18 cellular contexts compared by ENCODE assay signal in the genomic region with DNA sequence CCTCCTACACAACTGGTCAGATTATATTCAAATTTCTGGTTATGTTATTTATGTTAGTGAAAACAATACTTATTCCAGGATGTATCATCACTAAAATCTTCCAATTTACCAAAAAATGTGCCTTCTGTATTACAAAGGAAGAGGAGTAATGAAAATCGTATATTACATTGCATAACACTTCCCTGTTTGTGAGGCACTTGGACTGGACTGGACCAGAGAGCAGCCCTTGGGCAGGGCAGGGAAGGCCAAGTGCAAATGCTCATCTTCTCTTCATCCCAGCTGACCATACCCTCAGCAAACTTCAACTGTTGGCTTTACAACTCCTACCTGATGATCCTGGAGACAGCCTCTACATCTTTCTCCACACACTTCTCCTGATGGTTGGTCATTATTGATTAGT.
A peak's percentile ranks its signal among the peaks of the same experiment; 100 is the strongest.
DNase-seq lines count a peak whose midpoint lies in the region; ATAC-seq and TF ChIP-seq lines count a peak whose summit lies in the region.
"Had no signal": no experiment of that assay in that cellular context is flagged by ENCODE, and none has a peak within 500 bp of the region (broad histone marks: within the 10 kb centered on the region; RNA-seq: fewer than 3 reads in every experiment).

No MANE protein-coding gene starts in this region.

- DNase-seq in GM23248 (peak; percentile 44), caudate nucleus (lab: John Stamatoyannopoulos, UW) (no peak), lower lobe of right lung (no peak), T-cell (no peak)
- DNase-seq: activated CD4-positive, alpha-beta T cell treated with anti-CD3 and anti-CD28 coated beads, Interleukin-2, amount 50 U/mL, for 4 hours; activated gamma-delta T cell treated with Interleukin-2 at 50 U/mL for 16 hours; foreskin melanocyte; hypothalamus; islet precursor cell; naive thymus-derived CD8-positive, alpha-beta T cell; NCI-H1417 had no signal

- H3K27me3 ChIP-seq in BLaER1 treated with 17β-estradiol and CSF1 and Interleukin-3, amounts not matched to agents 10 nM and 100 nM, result no peaks in the 10 kb centered on the region
- H3K27me3 ChIP-seq in GM23248 (replicated peaks; ENCODE audit: insufficient read depth) (no peaks in the 10 kb centered on the region), lower lobe of right lung (ENCODE audit: low read depth) (no peaks in the 10 kb centered on the region)
- H3K27me3 ChIP-seq: breast epithelium had no signal

- no peaks in the 10 kb centered on the region for H3K9me3 ChIP-seq in BLaER1 treated with 17β-estradiol and CSF1 and Interleukin-3, amounts not matched to agents 10 nM and 100 nM (replicated peaks in 1 of 11)
- H3K9me3 ChIP-seq in GM23248 (ENCODE audit: low read depth) (no peaks in the 10 kb centered on the region), lower lobe of right lung (no peaks in the 10 kb centered on the region)
- H3K9me3 ChIP-seq: breast epithelium, thoracic aorta had no signal

- ATAC-seq in lower lobe of right lung (peak; percentile 55 to 77), HG03159 (IDR thresholded peaks at IDR 0.05; ENCODE audit: unreplicated experiment) (no peak), T-cell (replicated peaks in 1 of 4) (no peak), GM21737 (IDR thresholded peaks at IDR 0.05; ENCODE audit: unreplicated experiment) (no peak)
- ATAC-seq: naive thymus-derived CD8-positive, alpha-beta T cell; stimulated activated memory B cell treated with anti-CD40 and anti-IgM and Interleukin-4, amounts not matched to agents 10 μg/mL and 1 μg/mL and 100 μg/mL, for 72 hours had no signal

- peak overlapping the region in 6 of 11 experiments; percentile 2 to 91 (median 57); a peak in 9 of 22 replicates for H3K4me2 ChIP-seq in BLaER1 treated with 17β-estradiol and CSF1 and Interleukin-3, amounts not matched to agents 10 nM and 100 nM
- peak overlapping the region; percentile 43 for H3K4me2 ChIP-seq in GM23248 (ENCODE audit: unreplicated experiment)

- peaks cover 26% of the 10 kb centered on the region for H3F3A ChIP-seq in GM23248 (ENCODE audit: insufficient read depth)

- CTCF ChIA-PET in T-cell (lab: Charles Lee), result interaction anchor here in 1 of 2 donors (0.6 kb wide), 1 partner anchor 9 kb away, joined by 5 read pairs; no protein-coding TSS in a partner anchor

- H3K36me3 Mint-ChIP-seq in T-cell, result no peaks in the 10 kb centered on the region
- H3K36me3 Mint-ChIP-seq: naive thymus-derived CD8-positive, alpha-beta T cell; stimulated activated memory B cell treated with anti-CD40 and anti-IgM and Interleukin-4, amounts not matched to agents 10 μg/mL and 1 μg/mL and 100 μg/mL, for 72 hours had no signal

- no peaks in the 10 kb centered on the region for H3K79me2 ChIP-seq in GM23248 (ENCODE audit: insufficient read depth)

- peaks cover 0 to 30% (median 9%) of the 10 kb centered on the region in 10 experiments; a peak in 14 of 20 replicates for H3K4me1 ChIP-seq in BLaER1 treated with 17β-estradiol and CSF1 and Interleukin-3, amounts not matched to agents 10 nM and 100 nM
- peaks cover 24% of the 10 kb centered on the region for H3K4me1 ChIP-seq in GM23248 (ENCODE audit: insufficient read depth)
- peaks cover 4% of the 10 kb centered on the region for H3K4me1 ChIP-seq in lower lobe of right lung
- H3K4me1 ChIP-seq: breast epithelium had no signal

- H3K9ac ChIP-seq in BLaER1 treated with 17β-estradiol and CSF1 and Interleukin-3, amounts not matched to agents 10 nM and 100 nM, result no peak overlapping the region
- H3K9ac ChIP-seq in GM23248, result no peak overlapping the region

- H3K27me3 Mint-ChIP-seq in T-cell, result no peaks in the 10 kb centered on the region
- H3K27me3 Mint-ChIP-seq: naive thymus-derived CD8-positive, alpha-beta T cell; stimulated activated memory B cell treated with anti-CD40 and anti-IgM and Interleukin-4, amounts not matched to agents 10 μg/mL and 1 μg/mL and 100 μg/mL, for 72 hours had no signal

- H3K9me3 Mint-ChIP-seq in T-cell, result no peaks in the 10 kb centered on the region
- H3K9me3 Mint-ChIP-seq: stimulated activated memory B cell treated with anti-CD40 and anti-IgM and Interleukin-4, amounts not matched to agents 10 μg/mL and 1 μg/mL and 100 μg/mL, for 72 hours; T-helper 2 cell treated with Interferon-gamma antibody and Interleukin-4, amounts not matched to agents 5 μg/mL and 100 μg/mL, for 36 hours had no signal

- no peak overlapping the region for H3K4me3 Mint-ChIP-seq in T-cell
- H3K4me3 Mint-ChIP-seq: naive thymus-derived CD8-positive, alpha-beta T cell; stimulated activated memory B cell treated with anti-CD40 and anti-IgM and Interleukin-4, amounts not matched to agents 10 μg/mL and 1 μg/mL and 100 μg/mL, for 72 hours; T-helper 2 cell treated with Interferon-gamma antibody and Interleukin-4, amounts not matched to agents 5 μg/mL and 100 μg/mL, for 36 hours had no signal

- H3K9me2 ChIP-seq in GM23248 (ENCODE audit: insufficient read depth), result no peaks in the 10 kb centered on the region

- in situ Hi-C loops in GM23248 (cut with MboI), result no loop called here

- intact Hi-C loops in lower lobe of right lung (cut with DNase I), result no loop called here

- 0 out of 2 replicates have a peak overlapping the region, but pooled peaks have one; percentile 8 for H2AFZ ChIP-seq in GM23248

- H3K4me1 Mint-ChIP-seq in T-cell, result no peaks in the 10 kb centered on the region
- H3K4me1 Mint-ChIP-seq: stimulated activated memory B cell treated with anti-CD40 and anti-IgM and Interleukin-4, amounts not matched to agents 10 μg/mL and 1 μg/mL and 100 μg/mL, for 72 hours had no signal

- H3K27ac Mint-ChIP-seq in T-cell, result no peak overlapping the region
- H3K27ac Mint-ChIP-seq: naive thymus-derived CD8-positive, alpha-beta T cell; stimulated activated memory B cell treated with anti-CD40 and anti-IgM and Interleukin-4, amounts not matched to agents 10 μg/mL and 1 μg/mL and 100 μg/mL, for 72 hours; T-helper 2 cell treated with Interferon-gamma antibody and Interleukin-4, amounts not matched to agents 5 μg/mL and 100 μg/mL, for 36 hours had no signal

- no peaks in the 10 kb centered on the region for H3K36me3 ChIP-seq in BLaER1 treated with 17β-estradiol and CSF1 and Interleukin-3, amounts not matched to agents 10 nM and 100 nM
- H3K36me3 ChIP-seq in GM23248 (ENCODE audit: low read depth) (no peaks in the 10 kb centered on the region), lower lobe of right lung (no peaks in the 10 kb centered on the region)
- H3K36me3 ChIP-seq: breast epithelium, thoracic aorta had no signal

- 4 to 13% methylated on average over 1 of the region's 1 CpG for WGBS in GM23248 (ENCODE audit: low coverage in 1 of 2, low lambda C conversion rate in 2 of 2, missing lambda C conversion rate in 2 of 2), 2 experiments

- no peak for TF ChIP-seq CTCF in lower lobe of right lung (IDR thresholded peaks at IDR 0.05)

- POLR2A ChIA-PET in T-cell (lab: Charles Lee), result interaction anchor here in 1 of 2 donors (0.6 kb wide), 1 partner anchor 18 kb away, joined by 3 read pairs; no protein-coding TSS in a partner anchor

- H4K20me1 ChIP-seq in BLaER1 treated with 17β-estradiol and CSF1 and Interleukin-3, amounts not matched to agents 10 nM and 100 nM, result no peaks in the 10 kb centered on the region
- H4K20me1 ChIP-seq in GM23248 (ENCODE audit: insufficient read depth), result no peaks in the 10 kb centered on the region

- H3K27ac ChIP-seq in BLaER1 treated with 17β-estradiol and CSF1 and Interleukin-3, amounts not matched to agents 10 nM and 100 nM, result peak overlapping the region in 1 of 11 experiments; percentile 41; a peak in 2 of 22 replicates
- H3K27ac ChIP-seq in GM23248, result peak overlapping the region; percentile 68
- H3K27ac ChIP-seq in caudate nucleus (ENCODE audit: low read depth, low read length), result peak overlapping the region; percentile 11
- no peak overlapping the region for H3K27ac ChIP-seq in lower lobe of right lung
- H3K27ac ChIP-seq: breast epithelium, thoracic aorta had no signal

- H3K4me3 ChIP-seq in BLaER1 treated with 17β-estradiol and CSF1 and Interleukin-3, amounts not matched to agents 10 nM and 100 nM, result no peak overlapping the region
- H3K4me3 ChIP-seq in GM23248, result no peak overlapping the region
- H3K4me3 ChIP-seq in lower lobe of right lung, result no peak overlapping the region
- H3K4me3 ChIP-seq: breast epithelium, thoracic aorta had no signal

Comparison
In these comparisons a context has a peak if more than half of its experiments do, and no peak if none do; other contexts are left out.
1. ATAC-seq: peak in lower lobe of right lung (2 of 2); none in HG03159 (single experiment), T-cell (0 of 4) and GM21737 (single experiment).